ENCODE assay signal across 8 cellular contexts in genomic region chr5:141821430-141821925, GRCh38. TPM values are rescaled to one million over a fixed set of nuclear protein-coding genes. Genes with fewer than 3 reads are reported as not detected.
DNase-seq lines count a peak whose midpoint lies in the region; ATAC-seq and TF ChIP-seq lines count a peak whose summit lies in the region.
"Had no signal": no experiment of that assay in that cellular context is flagged by ENCODE, and none has a peak within 500 bp of the region (broad histone marks: within the 10 kb centered on the region; RNA-seq: fewer than 3 reads in every experiment).

No MANE protein-coding gene starts in this region.

- H3K4me3 ChIP-seq in HCT116 (replicated peaks in 1 of 2; ENCODE audit: low read depth in 1 of 2, low read length in 2 of 2): no peak overlapping the region
- no peak overlapping the region for H3K4me3 ChIP-seq in subcutaneous abdominal adipose tissue (ENCODE audit: low read depth in 1 of 5, low read length in 5 of 5)
- no peak overlapping the region for H3K4me3 ChIP-seq in testis

- H4K20me1 ChIP-seq in HCT116 (ENCODE audit: insufficient read depth): no peaks in the 10 kb centered on the region

- H3K9me3 ChIP-seq in HCT116 (ENCODE audit: control insufficient read depth in 1 of 2, insufficient read depth in 1 of 2, low read depth in 1 of 2, low read length in 2 of 2) (no peaks in the 10 kb centered on the region), subcutaneous abdominal adipose tissue (ENCODE audit: control insufficient read depth in 5 of 5, low read length in 5 of 5) (no peaks in the 10 kb centered on the region), testis (no peaks in the 10 kb centered on the region)

- POLR2A ChIA-PET in HCT116 (lab: Charles Lee): interaction anchor here (1.5 kb wide), 1 partner anchor 11 kb away, joined by 6 read pairs; no protein-coding TSS in a partner anchor

- DNase-seq in HCT116 (ENCODE audit: low read depth, low spot score) (peak; percentile 71), globus pallidus (ENCODE audit: low spot score) (peak; percentile 94), testis (no peak), SKM-1 treated with dmso at 0.1 percent for 144 hours (lab: John Stamatoyannopoulos, UW; ENCODE audit: unreplicated experiment) (no peak), glomerular visceral epithelial cell (ENCODE audit: extremely low spot score) (no peak)

- BruUV-seq in HCT116 (replicated peaks; lab: Mats Ljungman, UMichigan): no TSS peak

- TF ChIP-seq RAD21 in HCT116 (IDR thresholded peaks at IDR 0.05; ENCODE audit: low read depth): no peak

- intact Hi-C loops in HCT116 (cut with micrococcal nuclease) (no loop called here), testis (cut with DNase I; ENCODE audit: low total_unique reads) (no loop called here)

- peaks cover 0 to 7% of the 10 kb centered on the region in 2 experiments; a peak in 2 of 4 replicates for H3K4me1 ChIP-seq in HCT116 (ENCODE audit: control insufficient read depth in 1 of 2, insufficient read depth in 2 of 2, low read length in 2 of 2)
- peaks cover 0 to 49% (median 0%) of the 10 kb centered on the region in 5 donors for H3K4me1 ChIP-seq in subcutaneous abdominal adipose tissue (ENCODE audit: control insufficient read depth in 5 of 5, insufficient read depth in 5 of 5, low read length in 5 of 5)
- no peaks in the 10 kb centered on the region for H3K4me1 ChIP-seq in testis

- 57 to 74% methylated on average over 3 of the region's 3 CpGs for WGBS in testis, 2 donors

- TF ChIP-seq CTCF in HCT116 (IDR thresholded peaks at IDR 0.05 in 2 of 3, conservative IDR thresholded peaks at IDR 0.05 in 1 of 3; ENCODE audit: borderline replicate concordance in 1 of 3, insufficient read depth in 1 of 3, low read depth in 2 of 3, low read length in 2 of 3) (no peak), testis (IDR thresholded peaks at IDR 0.05) (no peak)

- no peak overlapping the region for H2AFZ ChIP-seq in HCT116 (ENCODE audit: low read depth, low read length, poor library complexity, severe bottlenecking)

- H3K27me3 ChIP-seq in HCT116 (ENCODE audit: insufficient read depth, low read length) (no peaks in the 10 kb centered on the region), subcutaneous abdominal adipose tissue (ENCODE audit: control insufficient read depth in 5 of 5, insufficient read depth in 4 of 5, low read length in 5 of 5) (peaks cover 0 to 11% (median 3%) of the 10 kb centered on the region in 5 donors), testis (no peaks in the 10 kb centered on the region)

- CTCF ChIA-PET in HCT116 (lab: Charles Lee): interaction anchor here (1.0 to 1.6 kb wide), 3 partner anchors 10 to 139 kb away, joined by 6 to 8 read pairs (median 6); partner anchors contain the start of gene PCDH1

- H3K9me2 ChIP-seq in HCT116 (ENCODE audit: insufficient read depth): no peaks in the 10 kb centered on the region

- no peaks in the 10 kb centered on the region for H3K79me2 ChIP-seq in HCT116 (ENCODE audit: insufficient read depth, low read length)

- ATAC-seq in HCT116 (peak; percentile 64), SK-N-SH treated with all-trans-retinoic acid at 6 μM for 48 hours (peak; percentile 80)

- RAD21 ChIA-PET in HCT116 (lab: Charles Lee; ENCODE audit: low non-redundant PET in 1 of 2, low total read pairs in 2 of 2, uncharacterized antibody in 2 of 2, unreplicated experiment in 2 of 2): no interaction called here

- no peak overlapping the region; the same call in 1 of the 2 replicates for H3K4me2 ChIP-seq in HCT116 (ENCODE audit: low read length)
- H3K4me2 ChIP-seq: KMS-11 had no signal

- H3K36me3 ChIP-seq in HCT116 (ENCODE audit: control insufficient read depth in 1 of 2, insufficient read depth in 2 of 2, low read length in 2 of 2): no peaks in the 10 kb centered on the region
- H3K36me3 ChIP-seq in subcutaneous abdominal adipose tissue (ENCODE audit: control insufficient read depth in 5 of 5, insufficient read depth in 5 of 5, low read length in 5 of 5): no peaks in the 10 kb centered on the region
- H3K36me3 ChIP-seq in testis (ENCODE audit: low read depth, missing control alignments): no peaks in the 10 kb centered on the region

- TF ChIP-seq POLR2A in HCT116 (IDR thresholded peaks at IDR 0.05; ENCODE audit: borderline replicate concordance, extremely low read depth, insufficient read depth, insufficient read length): no peak
- no peak for TF ChIP-seq POLR2A in testis (IDR thresholded peaks at IDR 0.05)

- H3K27ac ChIP-seq in HCT116 (ENCODE audit: low read depth, low read length) (no peak overlapping the region), subcutaneous abdominal adipose tissue (ENCODE audit: low read depth, low read length) (peak overlapping the region; percentile 38), testis (peak overlapping the region in 1 of 2 donors; percentile 34)
- H3K27ac ChIP-seq: KMS-11 had no signal

- no peak overlapping the region for H3K9ac ChIP-seq in HCT116 (ENCODE audit: low read length)
- peak overlapping the region in 1 of 5 donors; percentile 37 for H3K9ac ChIP-seq in subcutaneous abdominal adipose tissue (ENCODE audit: low read length in 5 of 5)
- H3K9ac ChIP-seq: KMS-11 had no signal

TF ChIP-seq in HCT116, 20 proteins besides CTCF, POLR2A, EP300 and RAD21:
- TF ChIP-seq POLR2AphosphoS5 (IDR thresholded peaks at IDR 0.05; ENCODE audit: low read depth, low read length) (peak; percentile 37; the same call in 1 of the 2 replicates), CEBPB (IDR thresholded peaks at IDR 0.05; ENCODE audit: low read depth) (peak; percentile 89), SP1 (IDR thresholded peaks at IDR 0.05; ENCODE audit: low read depth) (peak; percentile 60), CBX3 (IDR thresholded peaks at IDR 0.05; ENCODE audit: low read depth) (no peak)

TF ChIP-seq in SK-N-SH treated with all-trans-retinoic acid at 6 μM for 48 hours, 23 proteins besides CTCF, POLR2A, EP300 and RAD21:
- TF ChIP-seq BACH2 (CRISPR knock-in tag; IDR thresholded peaks at IDR 0.05; ENCODE audit: borderline replicate concordance): no peak

RNA-seq across cellular contexts. Expression of gene PCDH1, which starts 56.7 kb away (rescaled TPM):
- total RNA-seq in HCT116 (2021; ENCODE audit: unreplicated experiment): 24.2 TPM
- 41.1 and 48.5 TPM in 2 replicates for polyA plus RNA-seq in HCT116 (2012)
- total RNA-seq in testis: 10 to 100 TPM in 1 of 2 donors, 1 to 10 TPM in 1; 9.6 to 10.6 TPM
- 5.6 TPM for polyA plus RNA-seq in testis (ENCODE audit: insufficient read depth, low read depth, low replicate concordance)

Comparison
In these comparisons a context has a peak if more than half of its experiments do, and no peak if none do; other contexts are left out.
1. DNase-seq: peak in HCT116 (single experiment) and globus pallidus (single experiment); none in testis (single experiment), SKM-1 treated with dmso at 0.1 percent for 144 hours (single experiment) and glomerular visceral epithelial cell (single experiment).